1 cellular context compared by ENCODE assay signal in the genomic region with DNA sequence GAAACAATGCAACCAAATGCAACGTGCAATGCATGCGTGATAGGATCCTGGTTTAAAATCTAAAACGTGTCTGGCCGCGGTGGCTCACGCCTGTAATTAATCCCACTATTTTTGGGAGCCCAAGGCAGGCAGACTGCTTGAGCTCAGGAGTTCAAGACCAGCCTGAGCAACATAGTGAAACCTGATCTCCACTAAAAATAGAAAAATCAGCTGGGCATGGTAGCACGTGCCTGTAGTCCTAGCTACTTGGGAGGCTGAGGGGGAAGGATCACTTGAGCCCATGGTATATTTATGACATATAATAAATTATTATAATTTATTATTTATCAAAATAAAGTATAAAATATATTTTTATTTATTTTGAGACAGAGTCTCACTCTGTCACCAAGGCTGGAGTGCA.
TF ChIP-seq lines count a peak whose summit lies in the region.

No MANE protein-coding gene starts in this region.

TF ChIP-seq in HEK293, 187 proteins besides CTCF, POLR2A, EP300 and RAD21:
- TF ChIP-seq, protein P1, sequence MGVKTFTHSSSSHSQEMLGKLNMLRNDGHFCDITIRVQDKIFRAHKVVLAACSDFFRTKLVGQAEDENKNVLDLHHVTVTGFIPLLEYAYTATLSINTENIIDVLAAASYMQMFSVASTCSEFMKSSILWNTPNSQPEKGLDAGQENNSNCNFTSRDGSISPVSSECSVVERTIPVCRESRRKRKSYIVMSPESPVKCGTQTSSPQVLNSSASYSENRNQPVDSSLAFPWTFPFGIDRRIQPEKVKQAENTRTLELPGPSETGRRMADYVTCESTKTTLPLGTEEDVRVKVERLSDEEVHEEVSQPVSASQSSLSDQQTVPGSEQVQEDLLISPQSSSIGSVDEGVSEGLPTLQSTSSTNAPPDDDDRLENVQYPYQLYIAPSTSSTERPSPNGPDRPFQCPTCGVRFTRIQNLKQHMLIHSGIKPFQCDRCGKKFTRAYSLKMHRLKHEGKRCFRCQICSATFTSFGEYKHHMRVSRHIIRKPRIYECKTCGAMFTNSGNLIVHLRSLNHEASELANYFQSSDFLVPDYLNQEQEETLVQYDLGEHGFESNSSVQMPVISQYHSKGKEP (tag by site-specific recombination; IDR thresholded peaks at IDR 0.05) = peak; percentile 76
- TF ChIP-seq ZNF585B (tag by site-specific recombination; IDR thresholded peaks at IDR 0.05) (no peak), ZNF747 (tag by site-specific recombination; IDR thresholded peaks at IDR 0.05) (no peak), ZNF701 (tag by site-specific recombination; IDR thresholded peaks at IDR 0.05) (no peak), ZFP37 (tag by site-specific recombination; IDR thresholded peaks at IDR 0.05) (no peak)
- TF ChIP-seq, protein P2, sequence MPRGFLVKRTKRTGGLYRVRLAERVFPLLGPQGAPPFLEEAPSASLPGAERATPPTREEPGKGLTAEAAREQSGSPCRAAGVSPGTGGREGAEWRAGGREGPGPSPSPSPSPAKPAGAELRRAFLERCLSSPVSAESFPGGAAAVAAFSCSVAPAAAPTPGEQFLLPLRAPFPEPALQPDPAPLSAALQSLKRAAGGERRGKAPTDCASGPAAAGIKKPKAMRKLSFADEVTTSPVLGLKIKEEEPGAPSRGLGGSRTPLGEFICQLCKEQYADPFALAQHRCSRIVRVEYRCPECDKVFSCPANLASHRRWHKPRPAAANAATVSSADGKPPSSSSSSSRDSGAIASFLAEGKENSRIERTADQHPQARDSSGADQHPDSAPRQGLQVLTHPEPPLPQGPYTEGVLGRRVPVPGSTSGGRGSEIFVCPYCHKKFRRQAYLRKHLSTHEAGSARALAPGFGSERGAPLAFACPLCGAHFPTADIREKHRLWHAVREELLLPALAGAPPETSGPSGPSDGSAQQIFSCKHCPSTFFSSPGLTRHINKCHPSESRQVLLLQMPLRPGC (tag by site-specific recombination; IDR thresholded peaks at IDR 0.05) = no peak
- TF ChIP-seq, protein P3, sequence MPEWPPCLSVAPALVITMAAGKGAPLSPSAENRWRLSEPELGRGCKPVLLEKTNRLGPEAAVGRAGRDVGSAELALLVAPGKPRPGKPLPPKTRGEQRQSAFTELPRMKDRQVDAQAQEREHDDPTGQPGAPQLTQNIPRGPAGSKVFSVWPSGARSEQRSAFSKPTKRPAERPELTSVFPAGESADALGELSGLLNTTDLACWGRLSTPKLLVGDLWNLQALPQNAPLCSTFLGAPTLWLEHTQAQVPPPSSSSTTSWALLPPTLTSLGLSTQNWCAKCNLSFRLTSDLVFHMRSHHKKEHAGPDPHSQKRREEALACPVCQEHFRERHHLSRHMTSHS (tag by site-specific recombination; IDR thresholded peaks at IDR 0.05) = no peak
- TF ChIP-seq, protein P4, sequence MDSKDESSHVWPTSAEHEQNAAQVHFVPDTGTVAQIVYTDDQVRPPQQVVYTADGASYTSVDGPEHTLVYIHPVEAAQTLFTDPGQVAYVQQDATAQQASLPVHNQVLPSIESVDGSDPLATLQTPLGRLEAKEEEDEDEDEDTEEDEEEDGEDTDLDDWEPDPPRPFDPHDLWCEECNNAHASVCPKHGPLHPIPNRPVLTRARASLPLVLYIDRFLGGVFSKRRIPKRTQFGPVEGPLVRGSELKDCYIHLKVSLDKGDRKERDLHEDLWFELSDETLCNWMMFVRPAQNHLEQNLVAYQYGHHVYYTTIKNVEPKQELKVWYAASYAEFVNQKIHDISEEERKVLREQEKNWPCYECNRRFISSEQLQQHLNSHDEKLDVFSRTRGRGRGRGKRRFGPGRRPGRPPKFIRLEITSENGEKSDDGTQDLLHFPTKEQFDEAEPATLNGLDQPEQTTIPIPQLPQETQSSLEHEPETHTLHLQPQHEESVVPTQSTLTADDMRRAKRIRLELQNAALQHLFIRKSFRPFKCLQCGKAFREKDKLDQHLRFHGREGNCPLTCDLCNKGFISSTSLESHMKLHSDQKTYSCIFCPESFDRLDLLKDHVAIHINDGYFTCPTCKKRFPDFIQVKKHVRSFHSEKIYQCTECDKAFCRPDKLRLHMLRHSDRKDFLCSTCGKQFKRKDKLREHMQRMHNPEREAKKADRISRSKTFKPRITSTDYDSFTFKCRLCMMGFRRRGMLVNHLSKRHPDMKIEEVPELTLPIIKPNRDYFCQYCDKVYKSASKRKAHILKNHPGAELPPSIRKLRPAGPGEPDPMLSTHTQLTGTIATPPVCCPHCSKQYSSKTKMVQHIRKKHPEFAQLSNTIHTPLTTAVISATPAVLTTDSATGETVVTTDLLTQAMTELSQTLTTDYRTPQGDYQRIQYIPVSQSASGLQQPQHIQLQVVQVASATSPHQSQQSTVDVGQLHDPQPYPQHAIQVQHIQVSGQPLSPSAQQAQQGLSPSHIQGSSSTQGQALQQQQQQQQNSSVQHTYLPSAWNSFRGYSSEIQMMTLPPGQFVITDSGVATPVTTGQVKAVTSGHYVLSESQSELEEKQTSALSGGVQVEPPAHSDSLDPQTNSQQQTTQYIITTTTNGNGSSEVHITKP (tag by site-specific recombination; IDR thresholded peaks at IDR 0.05) = no peak
